In genomic region chr10:47295411-47295810, GRCh38 we compare ENCODE assay signal across 24 cellular contexts. TPM values are rescaled to one million over a fixed set of nuclear protein-coding genes. Genes with fewer than 3 reads are reported as not detected.
"Had no signal": no experiment of that assay in that cellular context is flagged by ENCODE, and none has a peak within 500 bp of the region (broad histone marks: within the 10 kb centered on the region; RNA-seq: fewer than 3 reads in every experiment).

No MANE protein-coding gene starts in this region.

- H3K36me3 Mint-ChIP-seq: activated naive CD4-positive, alpha-beta T cell treated with anti-CD3 and anti-CD28 coated beads, Interleukin-2, amount 10 ng/mL, durations not matched to agents 7 days and 5 days; mesothelial cell of epicardium; natural killer cell had no signal

- H3K4me3 ChIP-seq: cardiac muscle cell, left ventricle myocardium inferior, tibial nerve, uterus had no signal

- H3K4me1 Mint-ChIP-seq: natural killer cell had no signal

- H3K36me3 ChIP-seq: cardiac muscle cell, esophagus muscularis mucosa, left ventricle myocardium inferior, tibial nerve, uterus had no signal

- H3K4me3 Mint-ChIP-seq: activated CD4-positive, alpha-beta T cell treated with anti-CD3 and anti-CD28 coated beads for 36 hours; activated naive CD4-positive, alpha-beta T cell treated with anti-CD3 and anti-CD28 coated beads, Interleukin-2, amount 10 ng/mL, durations not matched to agents 7 days and 5 days; mesothelial cell of epicardium; natural killer cell had no signal

- H3K9me3 Mint-ChIP-seq: activated naive CD4-positive, alpha-beta T cell treated with anti-CD3 and anti-CD28 coated beads, Interleukin-2, amount 10 ng/mL, durations not matched to agents 7 days and 5 days; mesothelial cell of epicardium; natural killer cell had no signal

- H3K4me1 ChIP-seq: uterus had no signal

- ATAC-seq: activated CD4-positive, alpha-beta T cell treated with anti-CD3 and anti-CD28 coated beads for 36 hours; natural killer cell had no signal

- H3K27ac Mint-ChIP-seq: activated CD4-positive, alpha-beta T cell treated with anti-CD3 and anti-CD28 coated beads for 36 hours; activated naive CD4-positive, alpha-beta T cell treated with anti-CD3 and anti-CD28 coated beads, Interleukin-2, amount 10 ng/mL, durations not matched to agents 7 days and 5 days; mesothelial cell of epicardium; natural killer cell had no signal

- H3K9me3 ChIP-seq: esophagus muscularis mucosa, left ventricle myocardium inferior, tibial nerve, uterus had no signal

- H3K27me3 ChIP-seq: uterus had no signal

- DNase-seq: activated CD4-positive, alpha-beta T cell treated with anti-CD3 and anti-CD28 coated beads for 36 hours; activated CD4-positive, alpha-beta T cell treated with anti-CD3 and anti-CD28 coated beads, Interleukin-2, amount 50 U/mL, for 4 hours; activated CD8-positive, alpha-beta memory T cell treated with anti-CD3 and anti-CD28 coated beads, Interleukin-2, amount 50 U/mL, for 48 hours; activated naive CD4-positive, alpha-beta T cell treated with anti-CD3 and anti-CD28 coated beads, Interleukin-2, amount 10 ng/mL, durations not matched to agents 7 days and 5 days; activated T-cell treated with anti-CD3 and anti-CD28 coated beads, Interleukin-2, amount 50 U/mL, for 48 hours; amygdala; dermis blood vessel endothelial cell; effector CD8-positive, alpha-beta T cell; glutamatergic neuron; hippocampal formation; left ventricle myocardium inferior; natural killer cell; stimulated activated CD4-positive, alpha-beta T cell treated with anti-CD3 and anti-CD28 coated beads, Interleukin-4, amount 100 ng/mL, for 24 hours; stimulated activated naive CD4-positive, alpha-beta T cell treated with Interleukin-2 at 50 U/mL for 16 hours; substantia nigra; T-helper 1 cell had no signal

- H3K27ac ChIP-seq: cardiac muscle cell, left ventricle myocardium inferior, uterus had no signal

RNA-seq across cellular contexts. Expression of gene GDF10, which starts 4.6 kb away (rescaled TPM):
- total RNA-seq: dermis blood vessel endothelial cell, natural killer cell had no signal

RNA-seq across cellular contexts. Expression of gene GDF2, which starts 26.8 kb away (rescaled TPM):
- total RNA-seq: activated CD4-positive, alpha-beta T cell treated with anti-CD3 and anti-CD28 coated beads for 36 hours; activated CD8-positive, alpha-beta memory T cell treated with anti-CD3 and anti-CD28 coated beads for 36 hours; dermis blood vessel endothelial cell; esophagus muscularis mucosa; frontal cortex; left ventricle myocardium inferior; lung microvascular endothelial cell; mesothelial cell of epicardium; natural killer cell; tibial nerve; uterus had no signal

RNA-seq across cellular contexts. Expression of gene RBP3, which starts 52.8 kb away (rescaled TPM):
- total RNA-seq: activated CD4-positive, alpha-beta T cell treated with anti-CD3 and anti-CD28 coated beads for 36 hours; activated CD8-positive, alpha-beta memory T cell treated with anti-CD3 and anti-CD28 coated beads for 36 hours; cardiac muscle cell; dermis blood vessel endothelial cell; frontal cortex; left ventricle myocardium inferior; lung microvascular endothelial cell; mesothelial cell of epicardium; natural killer cell; tibial nerve; uterus had no signal
- polyA plus RNA-seq: cardiac muscle cell had no signal
